ENCODE assay signal across 12 cellular contexts in genomic region chr3:151170280-151170679, GRCh38. TPM values are rescaled to one million over a fixed set of nuclear protein-coding genes. Genes with fewer than 3 reads are reported as not detected.
A peak's percentile ranks its signal among the peaks of the same experiment; 100 is the strongest.
DNase-seq lines count a peak whose midpoint lies in the region; ATAC-seq and TF ChIP-seq lines count a peak whose summit lies in the region.
"Not testable (repeated sequence)": the region's sequence is repeated elsewhere in the genome, so short reads cannot be mapped to it uniquely, and the experiment has no call there.
"Had no signal": no experiment of that assay in that cellular context is flagged by ENCODE, and none has a peak within 500 bp of the region (broad histone marks: within the 10 kb centered on the region; RNA-seq: fewer than 3 reads in every experiment).

No MANE protein-coding gene starts in this region.

- peak overlapping the region; percentile 71 to 99 (median 96); a peak in 21 of 22 replicates for H3K27ac ChIP-seq in BLaER1 treated with 17β-estradiol and CSF1 and Interleukin-3, amounts not matched to agents 10 nM and 100 nM
- H3K27ac ChIP-seq in muscle layer of duodenum (ENCODE audit: low read length) (peak overlapping the region; percentile 34), skeletal muscle tissue (ENCODE audit: low read depth, low read length) (peak overlapping the region; percentile 60), tibial nerve (peak overlapping the region in 3 of 4 donors; percentile 43 to 62 (median 48))

- H3K9me3 ChIP-seq in BLaER1 treated with 17β-estradiol and CSF1 and Interleukin-3, amounts not matched to agents 10 nM and 100 nM (replicated peaks in 1 of 11); muscle layer of duodenum (ENCODE audit: control insufficient read depth in 1 of 2, low read length in 2 of 2); skeletal muscle tissue (ENCODE audit: control insufficient read depth in 3 of 3, low read length in 3 of 3); tibial nerve: not testable (repeated sequence)

- not testable (repeated sequence) for TF ChIP-seq CTCF in tibial nerve (IDR thresholded peaks at IDR 0.05)

- peak overlapping the region; percentile 36 to 55 (median 37) for H3K27ac Mint-ChIP-seq in IgD-negative memory B cell
- H3K27ac Mint-ChIP-seq in T-helper 2 cell treated with Interferon-gamma antibody and Interleukin-4, amounts not matched to agents 5 μg/mL and 100 μg/mL, for 36 hours = peak overlapping the region; percentile 83
- peak overlapping the region; percentile 89 for H3K27ac Mint-ChIP-seq in activated T-helper 1 cell treated with anti-CD3 and anti-CD28 coated beads, Interleukin-12 subunit alpha, Interleukin-12 subunit beta, Interleukin-2, Interleukin-4 antibody, amounts not matched to agents 30 ng/mL and 10 ng/mL and 1 ng/mL, durations not matched to agents 14 hours and 24 hours and 36 hours
- H3K27ac Mint-ChIP-seq in central memory CD8-positive, alpha-beta T cell (ENCODE audit: low read depth) = peak overlapping the region; percentile 81

- not testable (repeated sequence) for ATAC-seq in central memory CD8-positive, alpha-beta T cell (replicated peaks; ENCODE audit: extremely low read depth, poor library complexity, severe bottlenecking)

- WGBS in tibial nerve, 2 donors = 77 to 78% methylated on average over 7 of the region's 7 CpGs

- H3K27me3 ChIP-seq in BLaER1 treated with 17β-estradiol and CSF1 and Interleukin-3, amounts not matched to agents 10 nM and 100 nM; muscle layer of duodenum (ENCODE audit: low read depth, low read length); skeletal muscle tissue (ENCODE audit: control insufficient read depth in 3 of 3, insufficient read depth in 3 of 3, low read length in 3 of 3); tibial nerve: not testable (repeated sequence)

- H3K4me1 Mint-ChIP-seq in IgD-negative memory B cell = peaks cover 17 to 27% (median 26%) of the 10 kb centered on the region in 3 donors
- H3K4me1 Mint-ChIP-seq in T-helper 2 cell treated with Interferon-gamma antibody and Interleukin-4, amounts not matched to agents 5 μg/mL and 100 μg/mL, for 36 hours (ENCODE audit: low read depth) = peaks cover 52% of the 10 kb centered on the region
- peaks cover 55% of the 10 kb centered on the region for H3K4me1 Mint-ChIP-seq in activated T-helper 1 cell treated with anti-CD3 and anti-CD28 coated beads, Interleukin-12 subunit alpha, Interleukin-12 subunit beta, Interleukin-2, Interleukin-4 antibody, amounts not matched to agents 30 ng/mL and 10 ng/mL and 1 ng/mL, durations not matched to agents 14 hours and 24 hours and 36 hours (ENCODE audit: low read depth)
- peaks cover 28% of the 10 kb centered on the region for H3K4me1 Mint-ChIP-seq in central memory CD8-positive, alpha-beta T cell

- H4K20me1 ChIP-seq in BLaER1 treated with 17β-estradiol and CSF1 and Interleukin-3, amounts not matched to agents 10 nM and 100 nM = not testable (repeated sequence)

- H3K36me3 Mint-ChIP-seq in IgD-negative memory B cell; T-helper 2 cell treated with Interferon-gamma antibody and Interleukin-4, amounts not matched to agents 5 μg/mL and 100 μg/mL, for 36 hours (ENCODE audit: low read depth); activated T-helper 1 cell treated with anti-CD3 and anti-CD28 coated beads, Interleukin-12 subunit alpha, Interleukin-12 subunit beta, Interleukin-2, Interleukin-4 antibody, amounts not matched to agents 30 ng/mL and 10 ng/mL and 1 ng/mL, durations not matched to agents 14 hours and 24 hours and 36 hours (ENCODE audit: low read depth); central memory CD8-positive, alpha-beta T cell (ENCODE audit: insufficient read depth): not testable (repeated sequence)

- H3K27me3 Mint-ChIP-seq in IgD-negative memory B cell; T-helper 2 cell treated with Interferon-gamma antibody and Interleukin-4, amounts not matched to agents 5 μg/mL and 100 μg/mL, for 36 hours (ENCODE audit: low read depth); activated T-helper 1 cell treated with anti-CD3 and anti-CD28 coated beads, Interleukin-12 subunit alpha, Interleukin-12 subunit beta, Interleukin-2, Interleukin-4 antibody, amounts not matched to agents 30 ng/mL and 10 ng/mL and 1 ng/mL, durations not matched to agents 14 hours and 24 hours and 36 hours (ENCODE audit: insufficient read depth); central memory CD8-positive, alpha-beta T cell: not testable (repeated sequence)

- peak overlapping the region in 4 of 10 experiments; percentile 21 to 31 (median 28); a peak in 7 of 20 replicates for H3K4me3 ChIP-seq in BLaER1 treated with 17β-estradiol and CSF1 and Interleukin-3, amounts not matched to agents 10 nM and 100 nM
- H3K4me3 ChIP-seq in muscle layer of duodenum (ENCODE audit: low read depth in 1 of 2, low read length in 2 of 2); skeletal muscle tissue (ENCODE audit: low read length in 3 of 3); tibial nerve: not testable (repeated sequence)

- TF ChIP-seq EP300 in tibial nerve (IDR thresholded peaks at IDR 0.05) = not testable (repeated sequence)

- intact Hi-C loops in activated T-helper 1 cell treated with anti-CD3 and anti-CD28 coated beads, Interleukin-12 subunit alpha, Interleukin-12 subunit beta, Interleukin-2, Interleukin-4 antibody, amounts not matched to agents 30 ng/mL and 10 ng/mL and 1 ng/mL, durations not matched to agents 14 hours and 24 hours and 36 hours (cut with micrococcal nuclease) = not testable (repeated sequence)

- peak overlapping the region; percentile 35 to 88 (median 81); a peak in 21 of 22 replicates for H3K9ac ChIP-seq in BLaER1 treated with 17β-estradiol and CSF1 and Interleukin-3, amounts not matched to agents 10 nM and 100 nM
- H3K9ac ChIP-seq in skeletal muscle tissue (ENCODE audit: low read depth in 1 of 3, low read length in 3 of 3) = not testable (repeated sequence)

- H3K4me1 ChIP-seq in BLaER1 treated with 17β-estradiol and CSF1 and Interleukin-3, amounts not matched to agents 10 nM and 100 nM = peaks cover 53 to 72% (median 65%) of the 10 kb centered on the region in 10 experiments
- H3K4me1 ChIP-seq in muscle layer of duodenum (ENCODE audit: control insufficient read depth in 1 of 2, insufficient read depth in 2 of 2, low read length in 2 of 2) = not testable (repeated sequence)
- peaks cover 4 to 13% (median 7%) of the 10 kb centered on the region in 3 donors for H3K4me1 ChIP-seq in skeletal muscle tissue (ENCODE audit: control insufficient read depth in 3 of 3, insufficient read depth in 3 of 3, low read length in 3 of 3)
- peaks cover 0 to 22% (median 14%) of the 10 kb centered on the region in 4 donors for H3K4me1 ChIP-seq in tibial nerve

- H3K4me2 ChIP-seq in BLaER1 treated with 17β-estradiol and CSF1 and Interleukin-3, amounts not matched to agents 10 nM and 100 nM = peak overlapping the region; percentile 75 to 97 (median 90)

- H3K9me3 Mint-ChIP-seq in IgD-negative memory B cell; T-helper 2 cell treated with Interferon-gamma antibody and Interleukin-4, amounts not matched to agents 5 μg/mL and 100 μg/mL, for 36 hours; activated T-helper 1 cell treated with anti-CD3 and anti-CD28 coated beads, Interleukin-12 subunit alpha, Interleukin-12 subunit beta, Interleukin-2, Interleukin-4 antibody, amounts not matched to agents 30 ng/mL and 10 ng/mL and 1 ng/mL, durations not matched to agents 14 hours and 24 hours and 36 hours; central memory CD8-positive, alpha-beta T cell: not testable (repeated sequence)

- not testable (repeated sequence) for DNase-seq in T-helper 2 cell treated with Interferon-gamma antibody and Interleukin-4, amounts not matched to agents 5 μg/mL and 100 μg/mL, for 36 hours (ENCODE audit: low spot score); activated T-helper 1 cell treated with anti-CD3 and anti-CD28 coated beads, Interleukin-12 subunit alpha, Interleukin-12 subunit beta, Interleukin-2, Interleukin-4 antibody, amounts not matched to agents 30 ng/mL and 10 ng/mL and 1 ng/mL, durations not matched to agents 14 hours and 24 hours and 36 hours (ENCODE audit: low spot score); central memory CD8-positive, alpha-beta T cell (ENCODE audit: low spot score in 2 of 2); tibial nerve (ENCODE audit: low spot score in 2 of 2)

- H3K36me3 ChIP-seq in BLaER1 treated with 17β-estradiol and CSF1 and Interleukin-3, amounts not matched to agents 10 nM and 100 nM; muscle layer of duodenum (ENCODE audit: control insufficient read depth in 1 of 2, insufficient read depth in 2 of 2, low read length in 2 of 2); skeletal muscle tissue (ENCODE audit: control insufficient read depth in 3 of 3, insufficient read depth in 3 of 3, low read length in 3 of 3); tibial nerve: not testable (repeated sequence)

- not testable (repeated sequence) for H3K4me3 Mint-ChIP-seq in IgD-negative memory B cell
- H3K4me3 Mint-ChIP-seq in T-helper 2 cell treated with Interferon-gamma antibody and Interleukin-4, amounts not matched to agents 5 μg/mL and 100 μg/mL, for 36 hours = peak overlapping the region; percentile 69
- H3K4me3 Mint-ChIP-seq in activated T-helper 1 cell treated with anti-CD3 and anti-CD28 coated beads, Interleukin-12 subunit alpha, Interleukin-12 subunit beta, Interleukin-2, Interleukin-4 antibody, amounts not matched to agents 30 ng/mL and 10 ng/mL and 1 ng/mL, durations not matched to agents 14 hours and 24 hours and 36 hours = peak overlapping the region; percentile 56
- peak overlapping the region; percentile 38 for H3K4me3 Mint-ChIP-seq in central memory CD8-positive, alpha-beta T cell

- not testable (repeated sequence) for TF ChIP-seq POLR2A in tibial nerve (IDR thresholded peaks at IDR 0.05)

RNA-seq across cellular contexts. Expression of gene GPR171, which starts 32.7 kb away (rescaled TPM):
- polyA plus RNA-seq in IgD-negative memory B cell = 1.1 TPM
- total RNA-seq in activated T-helper 1 cell treated with anti-CD3 and anti-CD28 coated beads, Interleukin-12 subunit alpha, Interleukin-12 subunit beta, Interleukin-2, Interleukin-4 antibody, amounts not matched to agents 30 ng/mL and 10 ng/mL and 1 ng/mL, durations not matched to agents 14 hours and 24 hours and 36 hours = 172 and 191 TPM in 2 replicates
- 1.6 TPM for total RNA-seq in skeletal muscle tissue
- 1 to 10 TPM in 2 of 4 donors, under 1 TPM in 1, not detected in 1; 0.84 to 2.7 (median 1.3) TPM for total RNA-seq in tibial nerve
- total RNA-seq: A172, endodermal cell, frontal cortex, M059J had no signal

Comparison
In these comparisons a context has a peak if more than half of its experiments do, and no peak if none do; other contexts are left out.
1. H3K27ac ChIP-seq: peak in every context shown above with its lines; median percentile 96 in BLaER1 treated with 17β-estradiol and CSF1 and Interleukin-3, amounts not matched to agents 10 nM and 100 nM; 60 in skeletal muscle tissue; 48 in tibial nerve; 34 in muscle layer of duodenum.
2. H3K27ac Mint-ChIP-seq: peak in every context shown above with its lines; median percentile 89 in activated T-helper 1 cell treated with anti-CD3 and anti-CD28 coated beads, Interleukin-12 subunit alpha, Interleukin-12 subunit beta, Interleukin-2, Interleukin-4 antibody, amounts not matched to agents 30 ng/mL and 10 ng/mL and 1 ng/mL, durations not matched to agents 14 hours and 24 hours and 36 hours; 83 in T-helper 2 cell treated with Interferon-gamma antibody and Interleukin-4, amounts not matched to agents 5 μg/mL and 100 μg/mL, for 36 hours; 81 in central memory CD8-positive, alpha-beta T cell; 37 in IgD-negative memory B cell.
3. RNA of gene GPR171, which starts 32.7 kb away (total RNA-seq): 172 to 191 TPM in activated T-helper 1 cell treated with anti-CD3 and anti-CD28 coated beads, Interleukin-12 subunit alpha, Interleukin-12 subunit beta, Interleukin-2, Interleukin-4 antibody, amounts not matched to agents 30 ng/mL and 10 ng/mL and 1 ng/mL, durations not matched to agents 14 hours and 24 hours and 36 hours; 1.6 TPM in skeletal muscle tissue (single experiment) and 0.84 to 2.7 TPM in tibial nerve; every median in the first group is over 10 times any median in the second.